ENCODE assay signal across 32 cellular contexts in the genomic region with DNA sequence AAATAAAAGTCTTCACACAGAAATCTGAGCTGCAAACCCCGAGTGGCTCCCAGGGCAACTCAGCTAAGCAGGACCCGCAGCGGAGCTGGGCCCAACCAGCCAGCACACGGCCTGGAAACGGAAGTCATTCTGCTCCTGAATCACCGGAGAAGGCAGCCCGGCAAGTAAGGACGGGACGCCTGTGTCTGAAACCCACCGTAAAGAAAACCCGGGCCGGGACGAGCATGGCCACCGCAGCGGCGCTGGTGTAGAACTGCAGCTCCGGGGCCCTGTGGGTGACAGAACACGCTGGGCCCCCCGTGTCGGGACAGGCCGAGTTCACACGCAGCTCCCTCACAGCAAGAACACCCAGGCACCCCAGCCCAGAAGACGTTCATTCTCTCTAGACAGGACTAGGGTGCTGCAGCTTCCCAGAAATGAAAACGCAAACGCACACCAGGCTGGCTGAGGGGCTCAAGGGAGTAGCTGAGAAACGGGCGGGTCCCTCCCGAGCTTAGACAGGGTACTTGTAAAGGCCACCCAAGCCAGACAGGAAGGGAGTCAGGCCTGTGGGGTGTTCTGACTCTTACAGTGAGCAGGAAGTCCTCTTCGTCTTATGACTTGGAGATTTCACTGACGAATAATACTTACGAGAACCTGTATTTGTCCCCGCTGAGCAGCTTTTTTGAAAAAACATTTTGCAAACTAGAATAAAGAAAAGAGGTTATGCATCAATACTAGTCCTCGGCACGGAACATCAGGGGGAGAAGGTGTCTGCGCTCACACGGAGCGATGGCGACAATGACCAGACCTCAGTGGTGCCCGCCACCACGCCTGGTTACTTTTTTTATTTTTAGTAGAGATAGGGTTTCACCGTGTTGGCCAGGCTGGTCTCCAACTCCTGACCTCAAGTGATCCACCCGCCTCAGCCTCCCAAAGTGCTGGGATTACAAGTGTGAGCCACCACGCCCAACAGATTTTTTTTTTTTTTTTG. TPM values are rescaled to one million over a fixed set of nuclear protein-coding genes. Genes with fewer than 3 reads are reported as not detected.
DNase-seq lines count a peak whose midpoint lies in the region; ATAC-seq and TF ChIP-seq lines count a peak whose summit lies in the region.
"Had no signal": no experiment of that assay in that cellular context is flagged by ENCODE, and none has a peak within 500 bp of the region (broad histone marks: within the 10 kb centered on the region; RNA-seq: fewer than 3 reads in every experiment).

No MANE protein-coding gene starts in this region.

- DNase-seq in heart right ventricle (peak in 1 of 2 donors; percentile 47), Right ventricle myocardium superior (no peak), chondrocyte (ENCODE audit: low spot score) (peak; percentile 87), mesenchymal stem cell (no peak), Karpas-422 (no peak), GDM1 (lab: John Stamatoyannopoulos, UW) (no peak), type B pancreatic cell (ENCODE audit: extremely low spot score, unreplicated experiment) (no peak)
- DNase-seq: activated CD4-positive, alpha-beta T cell treated with anti-CD3 and anti-CD28 coated beads for 48 hours; activated CD8-positive, alpha-beta memory T cell treated with anti-CD3 and anti-CD28 coated beads, Interleukin-2, amount 10 ng/mL, durations not matched to agents 7 days and 5 days; activated naive CD4-positive, alpha-beta T cell treated with Interleukin-2 at 50 U/mL for 16 hours; activated T-cell treated with anti-CD3 and anti-CD28 coated beads, Interleukin-2, amount 50 U/mL, for 72 hours; CD8-positive, alpha-beta T cell; DMS53; NCI-H1048; NCI-H1694 treated with DMSO at 0.1 percent for 48 hours; NCI-H2171; NCI-H510A treated with DMSO at 0.1 percent for 48 hours; PC-3; SHP77; stimulated activated CD4-positive, alpha-beta T cell treated with anti-CD3 and anti-CD28 coated beads, Interleukin-15, amount 100 ng/mL, for 24 hours; stimulated activated naive CD4-positive, alpha-beta T cell treated with Interleukin-2 at 50 U/mL for 16 hours; SW 1271; T-helper 9 cell; testis; WERI-Rb-1 had no signal

- H3K36me3 ChIP-seq in heart right ventricle (peaks cover 0 to 92% (median 20%) of the 10 kb centered on the region in 9 donors), mesenchymal stem cell (ENCODE audit: control insufficient read depth in 1 of 2, insufficient read depth in 2 of 2, low read depth in 1 of 2, low read length in 2 of 2) (peaks cover 64 to 65% of the 10 kb centered on the region in 2 experiments), Karpas-422 (ENCODE audit: insufficient read depth, low read length) (no peaks in the 10 kb centered on the region; the same call in 1 of the 2 replicates)
- H3K36me3 ChIP-seq: neural progenitor cell had no signal

- no peak overlapping the region for H2AFZ ChIP-seq in mesenchymal stem cell (ENCODE audit: low read depth, low read length)
- H2AFZ ChIP-seq in Karpas-422 (ENCODE audit: low read length): no peak overlapping the region
- H2AFZ ChIP-seq: neural progenitor cell had no signal

- H3K9me3 Mint-ChIP-seq in chondrocyte (ENCODE audit: low read depth) (no peaks in the 10 kb centered on the region), type B pancreatic cell (no peaks in the 10 kb centered on the region)
- H3K9me3 Mint-ChIP-seq: activated T-cell treated with anti-CD3 and anti-CD28 coated beads, Interleukin-2, amount 50 U/mL, for 72 hours; brain; CD8-positive, alpha-beta T cell; neural progenitor cell had no signal

- H2AK5ac ChIP-seq in mesenchymal stem cell (ENCODE audit: low read length, severe bottlenecking): no peak overlapping the region

- H3K27me3 ChIP-seq in heart right ventricle (no peaks in the 10 kb centered on the region), mesenchymal stem cell (ENCODE audit: control insufficient read depth in 1 of 2, insufficient read depth in 1 of 2, low read length in 2 of 2) (no peaks in the 10 kb centered on the region), Karpas-422 (ENCODE audit: low read length) (no peaks in the 10 kb centered on the region)
- H3K27me3 ChIP-seq: adrenal gland, neural progenitor cell, testis, vagina had no signal

- H3K27ac ChIP-seq in heart right ventricle (peak overlapping the region; percentile 47 to 80 (median 67)), mesenchymal stem cell (ENCODE audit: low read length, poor library complexity, severe bottlenecking) (no peak overlapping the region), Karpas-422 (ENCODE audit: low read length) (no peak overlapping the region)
- H3K27ac ChIP-seq: A549, adrenal gland, neural progenitor cell, testis, vagina, WERI-Rb-1 had no signal

- H3K4me1 Mint-ChIP-seq in chondrocyte (ENCODE audit: low read depth) (no peaks in the 10 kb centered on the region), type B pancreatic cell (ENCODE audit: unreplicated experiment) (no peaks in the 10 kb centered on the region)
- H3K4me1 Mint-ChIP-seq: brain, neural progenitor cell had no signal

- H3K14ac ChIP-seq in mesenchymal stem cell (ENCODE audit: low read length in 2 of 2): no peak overlapping the region

- H2BK5ac ChIP-seq in mesenchymal stem cell (ENCODE audit: low read depth, low read length, poor library complexity, severe bottlenecking): no peak overlapping the region

- H3K27ac Mint-ChIP-seq in chondrocyte (ENCODE audit: unreplicated experiment) (no peak overlapping the region), type B pancreatic cell (no peak overlapping the region)
- H3K27ac Mint-ChIP-seq: activated CD8-positive, alpha-beta memory T cell treated with anti-CD3 and anti-CD28 coated beads, Interleukin-2, amount 10 ng/mL, durations not matched to agents 7 days and 5 days; activated T-cell treated with anti-CD3 and anti-CD28 coated beads, Interleukin-2, amount 50 U/mL, for 72 hours; brain; CD8-positive, alpha-beta T cell; neural progenitor cell had no signal

- H3K36me3 Mint-ChIP-seq in chondrocyte (ENCODE audit: low read depth) (peaks cover 18% of the 10 kb centered on the region), type B pancreatic cell (peaks cover 3% of the 10 kb centered on the region)

- H2BK15ac ChIP-seq in mesenchymal stem cell (ENCODE audit: low read depth, poor library complexity, severe bottlenecking): no peak overlapping the region

- H3K4me1 ChIP-seq in heart right ventricle: peaks cover 0 to 17% (median 0%) of the 10 kb centered on the region in 9 donors
- H3K4me1 ChIP-seq in mesenchymal stem cell (ENCODE audit: control insufficient read depth, insufficient read depth, low read depth, low read length): no peaks in the 10 kb centered on the region
- H3K4me1 ChIP-seq in Karpas-422 (ENCODE audit: low read length): no peaks in the 10 kb centered on the region
- H3K4me1 ChIP-seq: A549, adrenal gland, neural progenitor cell, testis, vagina had no signal

- 75 to 84% methylated on average over 43 of the region's 43 CpGs for WGBS in heart right ventricle, 2 donors
- WGBS in mesenchymal stem cell: 96% methylated on average over 38 of the region's 43 CpGs

- H3K9ac ChIP-seq in mesenchymal stem cell (ENCODE audit: low read length) (no peak overlapping the region), Karpas-422 (ENCODE audit: low read length) (no peak overlapping the region)
- H3K9ac ChIP-seq: neural progenitor cell had no signal

- H3K9me3 ChIP-seq in heart right ventricle (no peaks in the 10 kb centered on the region), mesenchymal stem cell (ENCODE audit: control insufficient read depth, low read length) (no peaks in the 10 kb centered on the region), Karpas-422 (ENCODE audit: low read length) (no peaks in the 10 kb centered on the region)
- H3K9me3 ChIP-seq: A549, adrenal gland, testis, vagina had no signal

- H3K27me3 Mint-ChIP-seq in chondrocyte (ENCODE audit: low read depth) (no peaks in the 10 kb centered on the region), type B pancreatic cell (no peaks in the 10 kb centered on the region)
- H3K27me3 Mint-ChIP-seq: activated CD8-positive, alpha-beta memory T cell treated with anti-CD3 and anti-CD28 coated beads, Interleukin-2, amount 10 ng/mL, durations not matched to agents 7 days and 5 days; brain had no signal

- peak overlapping the region; percentile 4 for H4K91ac ChIP-seq in mesenchymal stem cell (ENCODE audit: low read length)

- no peak overlapping the region for H2BK120ac ChIP-seq in mesenchymal stem cell (ENCODE audit: low read depth, low read length)

- intact Hi-C loops in heart right ventricle (cut with DNase I) (loop anchor here in 2 of 10 donors (5.0 kb wide), 1 partner anchor 58 kb away; no protein-coding TSS in a partner anchor), Right ventricle myocardium superior (cut with DNase I) (loop anchor here (5.0 kb wide), 1 partner anchor 52 kb away; the partner anchor contains the start of gene MIB2)

- no peak overlapping the region for H3K4ac ChIP-seq in mesenchymal stem cell (ENCODE audit: low read depth in 1 of 2, low read length in 2 of 2)

- no peak overlapping the region for H3K18ac ChIP-seq in mesenchymal stem cell (ENCODE audit: low read depth in 1 of 2, low read length in 2 of 2)

- ATAC-seq in heart right ventricle (peak in 7 of 8 donors; percentile 64 to 89 (median 74)), Right ventricle myocardium superior (ENCODE audit: poor library complexity) (no peak), HG02642 (IDR thresholded peaks at IDR 0.05; ENCODE audit: poor library complexity, unreplicated experiment) (no peak)
- ATAC-seq: A549; activated CD8-positive, alpha-beta memory T cell treated with anti-CD3 and anti-CD28 coated beads, Interleukin-2, amount 10 ng/mL, durations not matched to agents 7 days and 5 days; activated T-cell treated with anti-CD3 and anti-CD28 coated beads, Interleukin-2, amount 50 U/mL, for 72 hours; CD8-positive, alpha-beta T cell; HCT116; PC-3 had no signal

- no peak overlapping the region for H4K8ac ChIP-seq in mesenchymal stem cell (ENCODE audit: low read length)

- peak overlapping the region in 3 of 10 donors; percentile 11 to 31 (median 18) for H3K4me3 ChIP-seq in heart right ventricle
- no peak overlapping the region for H3K4me3 ChIP-seq in mesenchymal stem cell (ENCODE audit: insufficient read depth in 1 of 2, low read depth in 1 of 2, low read length in 2 of 2)
- H3K4me3 ChIP-seq in Karpas-422 (ENCODE audit: low read length): no peak overlapping the region
- H3K4me3 ChIP-seq: A549, adrenal gland, neural progenitor cell, testis, vagina had no signal

- 0 out of 2 replicates have a peak, but pooled peaks cover 2% of the 10 kb centered on the region for H4K20me1 ChIP-seq in Karpas-422 (ENCODE audit: insufficient read depth, low read depth, low read length)

- no peaks in the 10 kb centered on the region for H3K79me2 ChIP-seq in Karpas-422 (ENCODE audit: low read length)

- H3K79me1 ChIP-seq in mesenchymal stem cell (replicated peaks; ENCODE audit: low read length, poor library complexity, severe bottlenecking): peaks cover 20% of the 10 kb centered on the region

- H2BK12ac ChIP-seq in mesenchymal stem cell (ENCODE audit: low read length in 2 of 2): no peak overlapping the region

- H3K4me3 Mint-ChIP-seq in chondrocyte (ENCODE audit: unreplicated experiment) (no peak overlapping the region), type B pancreatic cell (no peak overlapping the region)
- H3K4me3 Mint-ChIP-seq: activated CD8-positive, alpha-beta memory T cell treated with anti-CD3 and anti-CD28 coated beads, Interleukin-2, amount 10 ng/mL, durations not matched to agents 7 days and 5 days; activated T-cell treated with anti-CD3 and anti-CD28 coated beads, Interleukin-2, amount 50 U/mL, for 72 hours; brain; CD8-positive, alpha-beta T cell; neural progenitor cell had no signal

- TF ChIP-seq CTCF in heart right ventricle (IDR thresholded peaks at IDR 0.05) (no peak), chondrocyte (IDR thresholded peaks at IDR 0.05) (no peak), type B pancreatic cell (conservative IDR thresholded peaks at IDR 0.05) (no peak)

- no peaks in the 10 kb centered on the region for H3K9me2 ChIP-seq in Karpas-422 (replicated peaks; ENCODE audit: insufficient read depth, low read length)

- H3K23ac ChIP-seq in mesenchymal stem cell (ENCODE audit: low read length in 2 of 2): no peak overlapping the region

- no peak overlapping the region for H3K4me2 ChIP-seq in mesenchymal stem cell (ENCODE audit: low read length, poor library complexity, severe bottlenecking)
- H3K4me2 ChIP-seq in Karpas-422 (ENCODE audit: low read depth, low read length, poor library complexity, severe bottlenecking): no peak overlapping the region
- H3K4me2 ChIP-seq: A549, neural progenitor cell had no signal

RNA-seq across cellular contexts. Expression of gene CDK11B, which starts 10.9 kb away (rescaled TPM):
- total RNA-seq in heart right ventricle: 10 to 100 TPM; 20.9 to 30.4 (median 23.8) TPM
- polyA plus RNA-seq in heart right ventricle: 10 to 100 TPM; 31.4 to 34.1 TPM
- 23.6 TPM for total RNA-seq in Right ventricle myocardium superior
- total RNA-seq in chondrocyte: 21.1 to 24.2 TPM (median 21.8 TPM) in 3 replicates
- polyA plus RNA-seq in mesenchymal stem cell (2013, experiment 1 of 2): 28.9 TPM
- polyA plus RNA-seq in mesenchymal stem cell (2013, experiment 2 of 2): 28.6 TPM
- total RNA-seq in Karpas-422 (2014; rRNA removed; shearing (Covaris generic); ENCODE audit: low replicate concordance): 11.4 and 16.1 TPM in 2 replicates
- 21.8 and 26.5 TPM in 2 replicates for total RNA-seq in type B pancreatic cell (ENCODE audit: low replicate concordance)

RNA-seq across cellular contexts. Expression of gene SLC35E2B, which starts 22.8 kb away (rescaled TPM):
- 10 to 100 TPM; 12.3 to 30.7 (median 17.0) TPM for total RNA-seq in heart right ventricle
- 10 to 100 TPM in 1 of 2 donors, 1 to 10 TPM in 1; 8.4 to 21.1 TPM for polyA plus RNA-seq in heart right ventricle
- total RNA-seq in Right ventricle myocardium superior: 20.4 TPM
- total RNA-seq in chondrocyte: 50.9 to 52.2 TPM (median 51.6 TPM) in 3 replicates
- polyA plus RNA-seq in mesenchymal stem cell (2013, experiment 1 of 2): 29.7 TPM
- polyA plus RNA-seq in mesenchymal stem cell (2013, experiment 2 of 2): 29.4 TPM
- 24.9 and 32.9 TPM in 2 replicates for total RNA-seq in Karpas-422 (2014; rRNA removed; shearing (Covaris generic); ENCODE audit: low replicate concordance)
- 88.8 and 116 TPM in 2 replicates for total RNA-seq in type B pancreatic cell (ENCODE audit: low replicate concordance)

RNA-seq across cellular contexts. Expression of gene MMP23B, which starts 37.8 kb away (rescaled TPM):
- total RNA-seq in heart right ventricle (10 to 100 TPM; 21.5 to 87.0 (median 63.1) TPM), Right ventricle myocardium superior (25.1 TPM), chondrocyte (18.3 to 71.4 TPM (median 68.7 TPM) in 3 replicates), type B pancreatic cell (ENCODE audit: low replicate concordance) (2.2 and 6.8 TPM in 2 replicates)
- polyA plus RNA-seq in heart right ventricle: 100 to 1,000 TPM in 1 of 2 donors, 10 to 100 TPM in 1; 14.2 to 113 TPM
- 24.2 TPM for polyA plus RNA-seq in mesenchymal stem cell (2013, experiment 1 of 2)
- 26.9 TPM for polyA plus RNA-seq in mesenchymal stem cell (2013, experiment 2 of 2)
- 1.3 and 2.7 TPM in 2 replicates for total RNA-seq in Karpas-422 (2014; rRNA removed; shearing (Covaris generic); ENCODE audit: low replicate concordance)

RNA-seq across cellular contexts. Expression of gene CDK11A, which starts 54.4 kb away (rescaled TPM):
- 10 to 100 TPM; 11.6 to 26.3 (median 15.3) TPM for total RNA-seq in heart right ventricle
- 10 to 100 TPM; 13.0 to 88.3 TPM for polyA plus RNA-seq in heart right ventricle
- total RNA-seq in Right ventricle myocardium superior: 17.3 TPM
- total RNA-seq in chondrocyte: 23.8 to 37.8 TPM (median 26.0 TPM) in 3 replicates
- polyA plus RNA-seq in mesenchymal stem cell (2013, experiment 1 of 2): 20.9 TPM
- polyA plus RNA-seq in mesenchymal stem cell (2013, experiment 2 of 2): 19.3 TPM
- total RNA-seq in Karpas-422 (2014; rRNA removed; shearing (Covaris generic); ENCODE audit: low replicate concordance): 26.2 and 39.6 TPM in 2 replicates
- 45.9 and 47.0 TPM in 2 replicates for total RNA-seq in type B pancreatic cell (ENCODE audit: low replicate concordance)

RNA-seq across cellular contexts. Expression of gene MIB2, which starts 54.5 kb away (rescaled TPM):
- total RNA-seq in heart right ventricle: 100 to 1,000 TPM in 1 of 10 donors, 10 to 100 TPM in 9; 53.6 to 110 (median 74.7) TPM
- 100 to 1,000 TPM in 1 of 2 donors, 10 to 100 TPM in 1; 56.0 to 248 TPM for polyA plus RNA-seq in heart right ventricle
- 110 TPM for total RNA-seq in Right ventricle myocardium superior
- 73.8 to 86.7 TPM (median 76.4 TPM) in 3 replicates for total RNA-seq in chondrocyte
- polyA plus RNA-seq in mesenchymal stem cell (2013, experiment 1 of 2): 33.5 TPM
- 35.8 TPM for polyA plus RNA-seq in mesenchymal stem cell (2013, experiment 2 of 2)
- total RNA-seq in Karpas-422 (2014; rRNA removed; shearing (Covaris generic); ENCODE audit: low replicate concordance): 24.8 and 54.3 TPM in 2 replicates
- 73.6 and 114 TPM in 2 replicates for total RNA-seq in type B pancreatic cell (ENCODE audit: low replicate concordance)

Comparison
In these comparisons a context has a peak if more than half of its experiments do, and no peak if none do; other contexts are left out.
1. ATAC-seq: peak in heart right ventricle (7 of 8); none in Right ventricle myocardium superior (single experiment) and HG02642 (single experiment).
2. H3K27ac ChIP-seq: peak in heart right ventricle (10 of 10); none in mesenchymal stem cell (single experiment) and Karpas-422 (single experiment).